In the genomic region with DNA sequence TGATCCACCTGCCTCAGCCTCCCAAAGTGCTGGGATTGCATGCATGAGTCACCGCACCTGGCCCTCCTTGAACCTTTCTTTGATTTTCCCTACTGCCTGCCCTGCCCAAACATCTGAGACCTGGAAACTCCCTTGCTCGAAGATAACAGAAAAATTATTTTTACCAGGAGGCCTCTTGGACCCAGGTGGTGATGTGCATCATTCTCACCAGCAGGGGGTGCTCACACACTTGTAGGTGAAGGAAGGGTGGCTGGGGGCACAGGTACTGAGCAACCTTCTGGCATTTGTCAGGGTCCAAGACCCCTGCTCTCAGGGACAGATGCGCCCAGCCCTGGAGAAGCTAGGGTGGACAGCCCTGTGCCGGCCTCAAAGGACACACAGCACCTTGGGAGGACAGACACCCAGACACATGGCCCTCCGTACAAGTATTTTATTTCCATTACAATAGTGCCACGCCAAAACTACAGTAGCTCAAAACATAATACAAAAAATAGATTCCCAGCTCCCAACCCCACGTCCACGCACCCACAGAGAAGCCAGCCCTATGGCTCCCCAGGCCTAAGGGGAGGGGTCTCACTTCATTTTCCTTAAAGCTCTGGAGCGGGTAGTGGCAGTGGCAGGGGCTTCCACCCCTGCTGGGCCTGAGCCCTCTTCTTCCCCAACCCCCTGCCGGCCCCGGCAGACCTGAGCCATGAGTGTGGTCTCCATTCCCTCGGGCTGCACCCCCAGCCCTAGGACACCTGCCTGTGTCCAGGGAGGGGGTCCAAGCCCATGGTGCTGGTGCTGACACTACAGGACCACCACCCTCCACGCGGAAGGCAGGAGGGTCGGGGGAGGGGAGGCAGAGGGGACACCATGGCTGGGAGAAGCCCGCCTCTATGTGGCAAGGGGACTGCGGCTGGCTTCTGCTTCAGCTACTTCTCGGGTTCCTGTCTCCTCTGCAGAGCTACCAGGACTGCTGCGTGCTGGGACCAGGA, we compare ENCODE assay signal across 7 cellular contexts. TPM values are rescaled to one million over a fixed set of nuclear protein-coding genes. Genes with fewer than 3 reads are reported as not detected.
A peak's percentile ranks its signal among the peaks of the same experiment; 100 is the strongest.
DNase-seq lines count a peak whose midpoint lies in the region; ATAC-seq, FAIRE-seq and TF ChIP-seq lines count a peak whose summit lies in the region.

No MANE protein-coding gene starts in this region.

- no peaks in the 10 kb centered on the region for H3K27me3 Mint-ChIP-seq in activated CD4-positive, alpha-beta memory T cell treated with anti-CD3 and anti-CD28 coated beads for 36 hours
- H3K27me3 Mint-ChIP-seq in effector memory CD8-positive, alpha-beta T cell: no peaks in the 10 kb centered on the region
- no peaks in the 10 kb centered on the region for H3K27me3 Mint-ChIP-seq in nephron (ENCODE audit: low read depth)
- no peaks in the 10 kb centered on the region for H3K27me3 Mint-ChIP-seq in stimulated activated naive CD8-positive, alpha-beta T cell treated with anti-CD3 and anti-CD28 coated beads, Interleukin-15, amount 100 ng/mL, for 72 hours

- DNase-seq in GM12891 (ENCODE audit: insufficient read length, low spot score): peak; percentile 55
- peak; percentile 17 for DNase-seq in NCI-H1105 (lab: John Stamatoyannopoulos, UW)
- peak; percentile 81 for DNase-seq in activated CD4-positive, alpha-beta memory T cell treated with anti-CD3 and anti-CD28 coated beads for 36 hours
- peak; percentile 58 to 64 (median 63) for DNase-seq in effector memory CD8-positive, alpha-beta T cell
- peak; percentile 64 to 72 for DNase-seq in stimulated activated naive CD8-positive, alpha-beta T cell treated with anti-CD3 and anti-CD28 coated beads, Interleukin-15, amount 100 ng/mL, for 72 hours

- peak; percentile 66 for ATAC-seq in effector memory CD8-positive, alpha-beta T cell (replicated peaks)
- ATAC-seq in stimulated activated naive CD8-positive, alpha-beta T cell treated with anti-CD3 and anti-CD28 coated beads, Interleukin-15, amount 100 ng/mL, for 72 hours: peak; percentile 66
- no peak for ATAC-seq in HG02642 (IDR thresholded peaks at IDR 0.05; ENCODE audit: poor library complexity, unreplicated experiment)

- intact Hi-C loops in activated CD4-positive, alpha-beta memory T cell treated with anti-CD3 and anti-CD28 coated beads for 36 hours (cut with micrococcal nuclease): loop anchor here (2.0 kb wide), 1 partner anchor 152 kb away; no protein-coding TSS in a partner anchor

- FAIRE-seq in GM12891 (lab: Jason Lieb, UNC): peak; percentile 90

- no peak overlapping the region for H3K4me3 Mint-ChIP-seq in activated CD4-positive, alpha-beta memory T cell treated with anti-CD3 and anti-CD28 coated beads for 36 hours
- no peak overlapping the region for H3K4me3 Mint-ChIP-seq in effector memory CD8-positive, alpha-beta T cell
- no peak overlapping the region for H3K4me3 Mint-ChIP-seq in nephron
- H3K4me3 Mint-ChIP-seq in stimulated activated naive CD8-positive, alpha-beta T cell treated with anti-CD3 and anti-CD28 coated beads, Interleukin-15, amount 100 ng/mL, for 72 hours: no peak overlapping the region

- peaks cover 24% of the 10 kb centered on the region for H3K36me3 Mint-ChIP-seq in activated CD4-positive, alpha-beta memory T cell treated with anti-CD3 and anti-CD28 coated beads for 36 hours
- H3K36me3 Mint-ChIP-seq in effector memory CD8-positive, alpha-beta T cell (ENCODE audit: insufficient read depth): peaks cover 38% of the 10 kb centered on the region
- peaks cover 4% of the 10 kb centered on the region for H3K36me3 Mint-ChIP-seq in nephron (ENCODE audit: low read depth)

- peaks cover 3% of the 10 kb centered on the region for H3K4me1 Mint-ChIP-seq in activated CD4-positive, alpha-beta memory T cell treated with anti-CD3 and anti-CD28 coated beads for 36 hours (ENCODE audit: low read depth)
- H3K4me1 Mint-ChIP-seq in effector memory CD8-positive, alpha-beta T cell (ENCODE audit: low read depth in 2 of 2): no peaks in the 10 kb centered on the region
- no peaks in the 10 kb centered on the region for H3K4me1 Mint-ChIP-seq in nephron
- H3K4me1 Mint-ChIP-seq in stimulated activated naive CD8-positive, alpha-beta T cell treated with anti-CD3 and anti-CD28 coated beads, Interleukin-15, amount 100 ng/mL, for 72 hours: peaks cover 16% of the 10 kb centered on the region

- H3K27ac Mint-ChIP-seq in activated CD4-positive, alpha-beta memory T cell treated with anti-CD3 and anti-CD28 coated beads for 36 hours: peak overlapping the region; percentile 46
- peak overlapping the region; percentile 32 to 58 for H3K27ac Mint-ChIP-seq in effector memory CD8-positive, alpha-beta T cell
- H3K27ac Mint-ChIP-seq in nephron: no peak overlapping the region
- H3K27ac Mint-ChIP-seq in stimulated activated naive CD8-positive, alpha-beta T cell treated with anti-CD3 and anti-CD28 coated beads, Interleukin-15, amount 100 ng/mL, for 72 hours: peak overlapping the region; percentile 82 to 83

- POLR2A ChIA-PET in activated CD4-positive, alpha-beta memory T cell treated with anti-CD3 and anti-CD28 coated beads for 36 hours (lab: Charles Lee): no interaction called here

- no peak for TF ChIP-seq POLR2A in GM12891 (IDR thresholded peaks at IDR 0.05; ENCODE audit: low read depth, low read length)

- no peaks in the 10 kb centered on the region for H3K9me3 Mint-ChIP-seq in activated CD4-positive, alpha-beta memory T cell treated with anti-CD3 and anti-CD28 coated beads for 36 hours
- no peaks in the 10 kb centered on the region for H3K9me3 Mint-ChIP-seq in effector memory CD8-positive, alpha-beta T cell
- no peaks in the 10 kb centered on the region for H3K9me3 Mint-ChIP-seq in nephron
- H3K9me3 Mint-ChIP-seq in stimulated activated naive CD8-positive, alpha-beta T cell treated with anti-CD3 and anti-CD28 coated beads, Interleukin-15, amount 100 ng/mL, for 72 hours: no peaks in the 10 kb centered on the region

- peak; percentile 51 to 55 (median 54) for TF ChIP-seq CTCF in nephron (IDR thresholded peaks at IDR 0.05; ENCODE audit: unreplicated experiment in 3 of 3)

- CTCF ChIA-PET in activated CD4-positive, alpha-beta memory T cell treated with anti-CD3 and anti-CD28 coated beads for 36 hours (lab: Charles Lee): interaction anchor here (0.7 to 4.8 kb wide), 25 partner anchors 8 to 520 kb away, joined by 3 to 46 read pairs (median 3); no protein-coding TSS in a partner anchor

TF ChIP-seq in GM12891, 5 proteins besides CTCF, POLR2A, EP300 and RAD21:
- no peak for TF ChIP-seq POU2F2 (IDR thresholded peaks at IDR 0.05; ENCODE audit: low read depth, low read length)
- TF ChIP-seq POLR2AphosphoS5 (IDR thresholded peaks at IDR 0.05; ENCODE audit: low read depth, low read length): no peak
- no peak for TF ChIP-seq SPI1 (IDR thresholded peaks at IDR 0.05; ENCODE audit: low read depth, low read length)
- TF ChIP-seq TAF1 (IDR thresholded peaks at IDR 0.05; ENCODE audit: low read depth, low read length): no peak
- no peak for TF ChIP-seq PAX5 (IDR thresholded peaks at IDR 0.05; ENCODE audit: insufficient read depth, low read length, severe bottlenecking)

RNA-seq across cellular contexts. Expression of gene EIF4G3, which starts 40.4 kb away (rescaled TPM):
- 23.3 TPM for polyA plus RNA-seq in GM12891 (2012; ENCODE audit: low read depth, missing spikeins)
- total RNA-seq in activated CD4-positive, alpha-beta memory T cell treated with anti-CD3 and anti-CD28 coated beads for 36 hours: 10 to 100 TPM; 39.9 to 42.7 TPM

Comparison
In these comparisons a context has a peak if more than half of its experiments do, and no peak if none do; other contexts are left out.
1. DNase-seq: peak in every context shown above with its lines; median percentile 81 in activated CD4-positive, alpha-beta memory T cell treated with anti-CD3 and anti-CD28 coated beads for 36 hours; 68 in stimulated activated naive CD8-positive, alpha-beta T cell treated with anti-CD3 and anti-CD28 coated beads, Interleukin-15, amount 100 ng/mL, for 72 hours; 63 in effector memory CD8-positive, alpha-beta T cell; 55 in GM12891; 17 in NCI-H1105.
2. H3K27ac Mint-ChIP-seq: peak in activated CD4-positive, alpha-beta memory T cell treated with anti-CD3 and anti-CD28 coated beads for 36 hours (single experiment), effector memory CD8-positive, alpha-beta T cell (2 of 2) and stimulated activated naive CD8-positive, alpha-beta T cell treated with anti-CD3 and anti-CD28 coated beads, Interleukin-15, amount 100 ng/mL, for 72 hours (2 of 2); none in nephron (0 of 3).